36 cellular contexts compared by ENCODE assay signal in genomic region chr3:68904578-68904977, GRCh38. TPM values are rescaled to one million over a fixed set of nuclear protein-coding genes. Genes with fewer than 3 reads are reported as not detected.
"Had no signal": no experiment of that assay in that cellular context is flagged by ENCODE, and none has a peak within 500 bp of the region (broad histone marks: within the 10 kb centered on the region; RNA-seq: fewer than 3 reads in every experiment).

No MANE protein-coding gene starts in this region.

- ATAC-seq: activated CD8-positive, alpha-beta T cell treated with anti-CD3 and anti-CD28 coated beads for 36 hours; activated naive CD4-positive, alpha-beta T cell treated with anti-CD3 and anti-CD28 coated beads, Interleukin-2, amount 50 U/mL, for 72 hours; activated T-cell treated with anti-CD3 and anti-CD28 coated beads, Interleukin-2, amount 50 U/mL, for 4 hours; activated T-cell treated with anti-CD3 and anti-CD28 coated beads, Interleukin-2, amount 50 U/mL, for 72 hours; activated T-helper 17 cell treated with anti-CD3 and anti-CD28 coated beads, Interleukin-2, amount 50 U/mL, for 72 hours; body of pancreas; T-cell had no signal

- H3K4me1 ChIP-seq: adrenal gland, body of pancreas, breast epithelium had no signal

- H3K27me3 ChIP-seq: adrenal gland, body of pancreas, brain microvascular endothelial cell had no signal

- H3K36me3 ChIP-seq: adrenal gland, brain microvascular endothelial cell, breast epithelium had no signal

- DNase-seq: activated B cell treated with CpG ODN at 0.5 μM for 24 hours; activated CD4-positive, alpha-beta memory T cell treated with anti-CD3 and anti-CD28 coated beads for 36 hours; activated CD4-positive, alpha-beta T cell treated with anti-CD3 and anti-CD28 coated beads for 4 hours; activated CD4-positive, alpha-beta T cell treated with anti-CD3 and anti-CD28 coated beads, Interleukin-2, amount 10 ng/mL, durations not matched to agents 24 days and 14 days; activated CD4-positive, alpha-beta T cell treated with anti-CD3 and anti-CD28 coated beads, Interleukin-2, amount 50 U/mL, for 1 hour; activated CD4-positive, alpha-beta T cell treated with anti-CD3 and anti-CD28 coated beads, Interleukin-2, amount 50 U/mL, for 4 hours; activated CD4-positive, CD25-positive, alpha-beta regulatory T cell treated with anti-CD3 and anti-CD28 coated beads, Interleukin-2, amount 50 U/mL, for 72 hours; activated CD8-positive, alpha-beta memory T cell treated with anti-CD3 and anti-CD28 coated beads, Interleukin-2, amount 50 U/mL, for 4 hours; activated CD8-positive, alpha-beta T cell treated with anti-CD3 and anti-CD28 coated beads for 36 hours; activated effector memory CD4-positive, alpha-beta T cell treated with anti-CD3 and anti-CD28 coated beads, Interleukin-2, amount 50 U/mL, for 16 hours; activated gamma-delta T cell treated with Interleukin-2 at 50 U/mL for 16 hours; activated naive CD4-positive, alpha-beta T cell; activated naive CD4-positive, alpha-beta T cell treated with anti-CD3 and anti-CD28 coated beads for 36 hours; activated naive CD4-positive, alpha-beta T cell treated with anti-CD3 and anti-CD28 coated beads, Interleukin-2, amount 50 U/mL, for 16 hours; activated naive CD8-positive, alpha-beta T cell treated with anti-CD3 and anti-CD28 coated beads for 36 hours; activated T-cell treated with anti-CD3 and anti-CD28 coated beads for 4 hours; activated T-cell treated with anti-CD3 and anti-CD28 coated beads, Interleukin-2, amount 50 U/mL, for 1 hour; activated T-cell treated with anti-CD3 and anti-CD28 coated beads, Interleukin-2, amount 50 U/mL, for 4 hours; activated T-cell treated with anti-CD3 and anti-CD28 coated beads, Interleukin-2, amount 50 U/mL, for 72 hours; adrenal gland; amniotic stem cell; aorta; body of pancreas; brain microvascular endothelial cell; cerebellar nuclear complex; T-cell; T-helper 2 cell; T-helper 9 cell had no signal

- H3K27ac ChIP-seq: adrenal gland, body of pancreas, brain microvascular endothelial cell, breast epithelium, VCaP had no signal

- H3K9me3 ChIP-seq: adrenal gland, body of pancreas, breast epithelium had no signal

- H3K4me3 ChIP-seq: adrenal gland, body of pancreas, breast epithelium had no signal

- FAIRE-seq: astrocyte, TTC549 had no signal

RNA-seq across cellular contexts. Expression of gene TAFA4, which starts 27.8 kb away (rescaled TPM):
- total RNA-seq: activated B cell treated with CpG ODN at 0.5 μM for 24 hours; activated CD4-positive, alpha-beta memory T cell treated with anti-CD3 and anti-CD28 coated beads for 36 hours; activated CD4-positive, alpha-beta T cell treated with anti-CD3 and anti-CD28 coated beads, Interleukin-2, amount 10 ng/mL, durations not matched to agents 24 days and 14 days; activated CD8-positive, alpha-beta memory T cell treated with anti-CD3 and anti-CD28 coated beads for 36 hours; activated CD8-positive, alpha-beta T cell treated with anti-CD3 and anti-CD28 coated beads for 36 hours; activated naive CD4-positive, alpha-beta T cell treated with anti-CD3 and anti-CD28 coated beads for 36 hours; activated naive CD4-positive, alpha-beta T cell treated with anti-CD3 and anti-CD28 coated beads, Interleukin-2, amount 50 U/mL, for 72 hours; activated naive CD8-positive, alpha-beta T cell treated with anti-CD3 and anti-CD28 coated beads for 36 hours; activated T-cell treated with anti-CD3 and anti-CD28 coated beads, Interleukin-2, amount 50 U/mL, for 4 hours; activated T-cell treated with anti-CD3 and anti-CD28 coated beads, Interleukin-2, amount 50 U/mL, for 72 hours; activated T-helper 1 cell treated with anti-CD3 and anti-CD28 coated beads, Interleukin-12 subunit alpha, Interleukin-12 subunit beta, Interleukin-2, Interleukin-4 antibody, amounts not matched to agents 30 ng/mL and 10 ng/mL and 1 ng/mL, durations not matched to agents 14 hours and 24 hours and 36 hours; activated T-helper 17 cell treated with anti-CD3 and anti-CD28 coated beads, Interleukin-2, amount 50 U/mL, for 72 hours; aorta; astrocyte; breast epithelium; T-cell had no signal
- polyA plus RNA-seq: aorta had no signal
